10 cellular contexts compared by ENCODE assay signal in the genomic region with DNA sequence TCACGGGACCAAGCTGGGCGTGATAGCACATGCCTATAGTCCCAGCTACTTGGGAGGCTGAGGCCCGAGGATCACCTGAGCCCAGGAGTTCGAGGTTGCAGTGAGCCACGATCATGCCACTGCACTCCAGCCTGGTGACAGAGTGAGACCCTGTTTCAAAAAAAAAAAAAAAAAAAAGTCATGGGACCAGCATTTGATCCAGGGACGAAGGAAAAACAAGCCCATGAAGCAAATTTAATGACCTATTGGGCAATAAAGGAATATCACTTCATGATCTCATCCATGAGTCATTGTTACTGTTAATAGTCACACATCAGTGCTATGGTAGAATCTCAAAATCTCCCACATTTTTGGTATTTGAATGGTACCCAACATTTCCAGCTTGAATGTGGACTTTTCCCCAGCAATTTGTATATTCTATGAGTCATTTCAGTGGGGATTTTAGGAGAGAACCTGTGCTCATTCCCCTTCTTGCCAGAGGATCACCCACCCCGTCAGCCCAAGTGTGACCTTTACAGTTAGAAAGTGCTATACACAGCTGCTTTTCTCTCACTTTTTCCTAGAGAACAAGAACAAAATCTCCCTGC. TPM values are rescaled to one million over a fixed set of nuclear protein-coding genes. Genes with fewer than 3 reads are reported as not detected.
DNase-seq lines count a peak whose midpoint lies in the region; ATAC-seq and TF ChIP-seq lines count a peak whose summit lies in the region.
"Had no signal": no experiment of that assay in that cellular context is flagged by ENCODE, and none has a peak within 500 bp of the region (broad histone marks: within the 10 kb centered on the region; RNA-seq: fewer than 3 reads in every experiment).

No MANE protein-coding gene starts in this region.

- H3K27me3 Mint-ChIP-seq in activated naive CD8-positive, alpha-beta T cell treated with anti-CD3 and anti-CD28 coated beads, Interleukin-2, amount 50 U/mL, for 24 hours, result no peaks in the 10 kb centered on the region
- peaks cover 3% of the 10 kb centered on the region for H3K27me3 Mint-ChIP-seq in neural progenitor cell (ENCODE audit: insufficient read depth, low read depth)

- H3K27ac Mint-ChIP-seq in activated naive CD8-positive, alpha-beta T cell treated with anti-CD3 and anti-CD28 coated beads, Interleukin-2, amount 50 U/mL, for 24 hours, result peak overlapping the region; percentile 87
- H3K27ac Mint-ChIP-seq in neural progenitor cell, result no peak overlapping the region

- H3F3A ChIP-seq in neural progenitor cell (ENCODE audit: low read depth), result no peaks in the 10 kb centered on the region

- H3K27me3 ChIP-seq in right atrium auricular region (no peaks in the 10 kb centered on the region), stomach (no peaks in the 10 kb centered on the region), neural progenitor cell (no peaks in the 10 kb centered on the region)

- H3K9me3 Mint-ChIP-seq in activated naive CD8-positive, alpha-beta T cell treated with anti-CD3 and anti-CD28 coated beads, Interleukin-2, amount 50 U/mL, for 24 hours, result no peaks in the 10 kb centered on the region
- peaks cover 14% of the 10 kb centered on the region for H3K9me3 Mint-ChIP-seq in neural progenitor cell

- H3K4me3 ChIP-seq in right atrium auricular region, result no peak overlapping the region
- no peak overlapping the region for H3K4me3 ChIP-seq in stomach
- no peak overlapping the region for H3K4me3 ChIP-seq in neural progenitor cell

- DNase-seq in NK-92 treated with Interleukin-12 subunit alpha and Interleukin-12 subunit beta, amount 100 ng/mL, for 24 hours (lab: John Stamatoyannopoulos, UW), result peak; percentile 11
- DNase-seq in NK-92 (lab: John Stamatoyannopoulos, UW; ENCODE audit: unreplicated experiment), result no peak
- DNase-seq in activated naive CD8-positive, alpha-beta T cell treated with anti-CD3 and anti-CD28 coated beads, Interleukin-2, amount 50 U/mL, for 24 hours, result peak; percentile 24
- DNase-seq in right atrium auricular region (ENCODE audit: low spot score), result no peak
- DNase-seq in stomach, result no peak
- DNase-seq in neural progenitor cell (ENCODE audit: low spot score), result no peak
- DNase-seq: NCI-H2227 treated with DMSO at 0.1 percent for 48 hours had no signal

- no peaks in the 10 kb centered on the region for H4K20me1 ChIP-seq in neural progenitor cell (ENCODE audit: low read depth)

- no peak overlapping the region for H3K4me2 ChIP-seq in neural progenitor cell

- H3K4me1 ChIP-seq in right atrium auricular region (peaks cover 0 to 15% of the 10 kb centered on the region in 2 donors), stomach (peaks cover 4 to 19% (median 8%) of the 10 kb centered on the region in 4 donors), neural progenitor cell (no peaks in the 10 kb centered on the region)

- TF ChIP-seq CTCF in right atrium auricular region (IDR thresholded peaks at IDR 0.05) (no peak), stomach (IDR thresholded peaks at IDR 0.05) (no peak), neural progenitor cell (IDR thresholded peaks at IDR 0.05) (no peak)

- H2AFZ ChIP-seq in neural progenitor cell (replicated peaks), result no peak overlapping the region

- intact Hi-C loops in stomach (cut with DNase I; ENCODE audit: low total_unique reads), result no loop called here

- no peak for TF ChIP-seq POLR2A in stomach (IDR thresholded peaks at IDR 0.05)

- ATAC-seq in activated naive CD8-positive, alpha-beta T cell treated with anti-CD3 and anti-CD28 coated beads, Interleukin-2, amount 50 U/mL, for 24 hours, result peak; percentile 86
- no peak for ATAC-seq in HG03108 (IDR thresholded peaks at IDR 0.05; ENCODE audit: unreplicated experiment)
- no peak for ATAC-seq in HG03521 (IDR thresholded peaks at IDR 0.05; ENCODE audit: unreplicated experiment)

- H3K79me2 ChIP-seq in neural progenitor cell (ENCODE audit: low read depth), result no peaks in the 10 kb centered on the region

- peaks cover 2% of the 10 kb centered on the region for H3K36me3 Mint-ChIP-seq in activated naive CD8-positive, alpha-beta T cell treated with anti-CD3 and anti-CD28 coated beads, Interleukin-2, amount 50 U/mL, for 24 hours (ENCODE audit: low read depth)
- H3K36me3 Mint-ChIP-seq in neural progenitor cell, result peaks cover 14% of the 10 kb centered on the region

- H3K36me3 ChIP-seq in right atrium auricular region (no peaks in the 10 kb centered on the region), stomach (peaks cover 0 to 4% (median 0%) of the 10 kb centered on the region in 4 donors), neural progenitor cell (no peaks in the 10 kb centered on the region)

- no peak overlapping the region for H3K4me3 Mint-ChIP-seq in activated naive CD8-positive, alpha-beta T cell treated with anti-CD3 and anti-CD28 coated beads, Interleukin-2, amount 50 U/mL, for 24 hours
- H3K4me3 Mint-ChIP-seq in neural progenitor cell, result no peak overlapping the region

- H3K9me3 ChIP-seq in right atrium auricular region, result no peaks in the 10 kb centered on the region
- H3K9me3 ChIP-seq in stomach, result peaks cover 0 to 10% (median 0%) of the 10 kb centered on the region in 4 donors
- H3K9me3 ChIP-seq in neural progenitor cell (ENCODE audit: low read depth), result no peaks in the 10 kb centered on the region

- WGBS in stomach, 5 donors, result 76 to 84% (median 79%) methylated on average over 7 of the region's 7 CpGs

- H3K27ac ChIP-seq in right atrium auricular region, result peak overlapping the region; percentile 65 to 73
- H3K27ac ChIP-seq in stomach, result peak overlapping the region in 4 of 5 donors; percentile 48 to 81 (median 75)
- H3K27ac ChIP-seq in neural progenitor cell, result no peak overlapping the region
- H3K27ac ChIP-seq: 22Rv1 had no signal

- H3K9ac ChIP-seq in neural progenitor cell, result no peak overlapping the region

- peaks cover 24% of the 10 kb centered on the region for H3K4me1 Mint-ChIP-seq in activated naive CD8-positive, alpha-beta T cell treated with anti-CD3 and anti-CD28 coated beads, Interleukin-2, amount 50 U/mL, for 24 hours
- H3K4me1 Mint-ChIP-seq in neural progenitor cell, result no peaks in the 10 kb centered on the region

- no peak for TF ChIP-seq EP300 in stomach (IDR thresholded peaks at IDR 0.05)

RNA-seq across cellular contexts. Expression of a gene that starts 8.5 kb away (rescaled TPM):
- total RNA-seq in right atrium auricular region, result 100 to 1,000 TPM; 243 to 555 TPM
- total RNA-seq in stomach, result 100 to 1,000 TPM in 4 of 5 donors, 10 to 100 TPM in 1; 27.2 to 187 (median 147) TPM
- polyA plus RNA-seq in stomach, result 100 to 1,000 TPM; 219 to 404 (median 260) TPM
- 54.9 and 67.2 TPM in 2 replicates for total RNA-seq in neural progenitor cell (ENCODE audit: low replicate concordance)

RNA-seq across cellular contexts. Expression of a gene that starts 25.8 kb away (rescaled TPM):
- total RNA-seq in right atrium auricular region (10 to 100 TPM; 43.4 to 45.3 TPM), stomach (100 to 1,000 TPM in 1 of 5 donors, 10 to 100 TPM in 4; 35.0 to 125 (median 82.6) TPM), neural progenitor cell (ENCODE audit: low replicate concordance) (126 and 159 TPM in 2 replicates)
- 10 to 100 TPM; 54.1 to 78.1 (median 58.3) TPM for polyA plus RNA-seq in stomach

Comparison
In these comparisons a context has a peak if more than half of its experiments do, and no peak if none do; other contexts are left out.
1. DNase-seq: peak in NK-92 treated with Interleukin-12 subunit alpha and Interleukin-12 subunit beta, amount 100 ng/mL, for 24 hours (single experiment) and activated naive CD8-positive, alpha-beta T cell treated with anti-CD3 and anti-CD28 coated beads, Interleukin-2, amount 50 U/mL, for 24 hours (single experiment); none in NK-92 (single experiment), right atrium auricular region (single experiment), stomach (single experiment) and neural progenitor cell (single experiment).